8 cellular contexts compared by ENCODE assay signal in the genomic region with DNA sequence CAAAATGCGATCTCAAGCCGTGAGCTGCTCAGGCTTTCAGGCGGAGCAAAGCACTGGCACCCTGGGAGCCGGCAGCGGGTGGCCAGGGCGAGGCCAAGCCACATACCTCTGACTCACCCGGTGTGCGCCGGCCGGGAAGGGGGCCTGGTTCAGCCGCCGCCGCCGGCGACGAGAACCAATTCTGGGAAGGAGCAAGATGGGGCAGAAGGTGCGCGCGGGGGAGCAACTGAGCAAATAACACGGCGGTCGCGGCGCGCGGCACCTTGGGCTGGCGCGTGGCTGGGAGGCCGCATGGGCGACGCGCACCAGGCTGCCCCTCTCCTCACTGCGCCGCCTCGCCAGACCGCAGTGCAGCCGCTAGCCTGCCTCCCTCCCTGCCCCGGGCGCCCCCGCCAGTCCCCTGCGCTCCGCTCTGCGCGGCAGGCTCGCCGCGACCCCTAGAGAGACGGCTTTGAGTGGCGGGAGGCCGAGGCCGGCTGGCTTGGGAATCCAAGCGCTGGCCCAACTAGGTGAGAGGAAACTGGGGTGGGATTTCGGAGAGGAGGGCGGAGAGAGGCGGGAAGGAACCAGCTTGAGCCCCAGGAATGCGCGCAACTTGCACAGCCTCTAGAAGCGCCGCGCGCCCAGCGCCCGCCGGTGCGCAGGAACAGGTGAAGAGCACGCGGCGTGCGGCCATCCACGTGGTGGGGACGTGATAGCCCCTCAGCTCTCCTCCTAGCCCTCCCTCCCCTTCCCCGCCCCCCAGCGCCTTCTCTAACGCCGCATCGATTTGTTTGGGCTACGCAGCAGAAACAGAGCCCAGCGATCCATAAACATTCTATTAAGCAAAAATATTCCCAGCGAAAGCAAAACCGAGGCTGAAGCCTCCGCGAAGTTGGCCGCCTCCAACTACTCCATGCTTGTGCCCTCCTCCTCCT.
A peak's percentile ranks its signal among the peaks of the same experiment; 100 is the strongest.
DNase-seq lines count a peak whose midpoint lies in the region; ATAC-seq lines count a peak whose summit lies in the region.

No MANE protein-coding gene starts in this region.

- ATAC-seq in HG03354 (IDR thresholded peaks at IDR 0.05; ENCODE audit: poor library complexity, severe bottlenecking, unreplicated experiment), result no peak

- H3K27ac ChIP-seq in angular gyrus (ENCODE audit: low read depth, low read length), result peak overlapping the region; percentile 40

- peak; percentile 82 for DNase-seq in AG08396 (ENCODE audit: low spot score)
- DNase-seq in HK-2 (ENCODE audit: unreplicated experiment), result peak; percentile 76
- DNase-seq in iPS-NIHi11 (ENCODE audit: low spot score), result peak; percentile 54
- DNase-seq in stimulated activated CD8-positive, alpha-beta memory T cell treated with anti-CD3 and anti-CD28 coated beads, Interleukin-4, amount 100 ng/mL, for 48 hours, result peak; percentile 36
- no peak for DNase-seq in NCI-H2029 (lab: John Stamatoyannopoulos, UW)
- no peak for DNase-seq in central memory CD4-positive, alpha-beta T cell

Comparison
In these comparisons a context has a peak if more than half of its experiments do, and no peak if none do; other contexts are left out.
1. DNase-seq: peak in AG08396 (single experiment), HK-2 (single experiment), iPS-NIHi11 (single experiment) and stimulated activated CD8-positive, alpha-beta memory T cell treated with anti-CD3 and anti-CD28 coated beads, Interleukin-4, amount 100 ng/mL, for 48 hours (single experiment); none in NCI-H2029 (single experiment) and central memory CD4-positive, alpha-beta T cell (single experiment).